25 cellular contexts compared by ENCODE assay signal in genomic region chr9:129472651-129473102, GRCh38.
DNase-seq lines count a peak whose midpoint lies in the region; ATAC-seq, FAIRE-seq and TF ChIP-seq lines count a peak whose summit lies in the region.
"Had no signal": no experiment of that assay in that cellular context is flagged by ENCODE, and none has a peak within 500 bp of the region (broad histone marks: within the 10 kb centered on the region; RNA-seq: fewer than 3 reads in every experiment).

No MANE protein-coding gene starts in this region.

- H3K27ac ChIP-seq in HepG2 (ENCODE audit: extremely low read length, insufficient read depth, low read length): no peak overlapping the region
- H3K27ac ChIP-seq in right lobe of liver: no peak overlapping the region
- peak overlapping the region; percentile 5; the same call in 1 of the 2 replicates for H3K27ac ChIP-seq in RWPE1
- H3K27ac ChIP-seq in mesenchymal stem cell (ENCODE audit: low read length, poor library complexity, severe bottlenecking): no peak overlapping the region
- no peak overlapping the region for H3K27ac ChIP-seq in kidney (ENCODE audit: low read depth in 2 of 2, low read length in 2 of 2)
- H3K27ac ChIP-seq: brain microvascular endothelial cell, KMS-11, SJCRH30, VCaP had no signal

- H3K79me1 ChIP-seq in mesenchymal stem cell (replicated peaks; ENCODE audit: low read length, poor library complexity, severe bottlenecking): no peaks in the 10 kb centered on the region

- no peak for TF ChIP-seq CTCF in HepG2 (CRISPR knock-in tag; IDR thresholded peaks at IDR 0.05)
- no peak for TF ChIP-seq CTCF in right lobe of liver (IDR thresholded peaks at IDR 0.05)
- no peak for TF ChIP-seq CTCF in RWPE1 (conservative IDR thresholded peaks at IDR 0.05; ENCODE audit: low read depth)
- no peak for TF ChIP-seq CTCF in omental fat pad (IDR thresholded peaks at IDR 0.05)
- no peak for TF ChIP-seq CTCF in kidney (IDR thresholded peaks at IDR 0.05; ENCODE audit: borderline replicate concordance, extremely low read depth, insufficient read depth)

- H2BK12ac ChIP-seq in mesenchymal stem cell (ENCODE audit: low read length in 2 of 2): peak overlapping the region in 1 of 2 experiments; percentile 15

- no peak for ATAC-seq in HepG2
- ATAC-seq in right lobe of liver: no peak
- ATAC-seq in omental fat pad (ENCODE audit: low FRiP score): no peak
- ATAC-seq: activated T-helper 17 cell treated with anti-CD3 and anti-CD28 coated beads, Interleukin-2, amount 50 U/mL, for 72 hours; gastroesophageal sphincter had no signal

- no peak for FAIRE-seq in HepG2 (lab: Jason Lieb, UNC)
- FAIRE-seq in kidney (lab: Jason Lieb, UNC): no peak
- FAIRE-seq: H54 had no signal

- H2BK5ac ChIP-seq in mesenchymal stem cell (ENCODE audit: low read depth, low read length, poor library complexity, severe bottlenecking): no peak overlapping the region

- DNase-seq in HepG2 (ENCODE audit: low spot score) (no peak), right lobe of liver (no peak), RWPE1 (ENCODE audit: low spot score) (no peak), mesenchymal stem cell (no peak), medulla oblongata (ENCODE audit: extremely low spot score) (no peak), NCI-H524 (lab: John Stamatoyannopoulos, UW) (no peak), omental fat pad (ENCODE audit: low spot score) (no peak), kidney (no peak)
- DNase-seq: activated CD4-positive, alpha-beta T cell treated with anti-CD3 and anti-CD28 coated beads, Interleukin-2, amount 50 U/mL, for 1 hour; activated naive CD8-positive, alpha-beta T cell treated with anti-CD3 and anti-CD28 coated beads, Interleukin-2, amount 10 ng/mL, durations not matched to agents 7 days and 5 days; brain microvascular endothelial cell; effector memory CD4-positive, alpha-beta T cell; MV-4-11; NCI-H1694 treated with DMSO at 0.1 percent for 48 hours; NCI-H226; SJCRH30; stimulated activated CD4-positive, alpha-beta T cell treated with anti-CD3 and anti-CD28 coated beads, Interleukin-4, amount 100 ng/mL, for 24 hours; stimulated activated naive CD4-positive, alpha-beta T cell treated with Interleukin-2 at 50 U/mL for 16 hours had no signal

- POLR2A ChIA-PET in HepG2 (lab: Yijun Ruan, JAX) (interaction anchor here (1.9 kb wide), 1 partner anchor 13 kb away, joined by 4 read pairs; no protein-coding TSS in a partner anchor), RWPE1 (lab: Yijun Ruan, JAX; ENCODE audit: low non-redundant PET) (no interaction called here)

- no peak for TF ChIP-seq POLR2A in HepG2 (IDR thresholded peaks at IDR 0.05; ENCODE audit: insufficient read depth in 1 of 2, low read depth in 2 of 2, low read length in 2 of 2)
- TF ChIP-seq POLR2A in right lobe of liver (IDR thresholded peaks at IDR 0.05): no peak

- H2AFZ ChIP-seq in HepG2 (ENCODE audit: low read length) (no peak overlapping the region), mesenchymal stem cell (ENCODE audit: low read depth, low read length) (no peak overlapping the region)

- H3K23ac ChIP-seq in mesenchymal stem cell (ENCODE audit: low read length in 2 of 2): no peak overlapping the region

- intact Hi-C loops in HepG2 (cut with micrococcal nuclease; ENCODE audit: unreplicated experiment): no loop called here
- intact Hi-C loops in right lobe of liver (cut with DNase I): no loop called here
- intact Hi-C loops in kidney (cut with DNase I): no loop called here

- 23% methylated on average over 6 of the region's 6 CpGs for WGBS in HepG2 (ENCODE audit: low lambda C conversion rate)
- 37% methylated on average over 4 of the region's 6 CpGs for WGBS in right lobe of liver (ENCODE audit: insufficient coverage, low coverage, low lambda C conversion rate, missing lambda C conversion rate)
- WGBS in mesenchymal stem cell: 64% methylated on average over 6 of the region's 6 CpGs

- peak overlapping the region; percentile 0 for H2AK5ac ChIP-seq in mesenchymal stem cell (ENCODE audit: low read length, severe bottlenecking)

- H3K4me2 ChIP-seq in HepG2 (ENCODE audit: low read depth, low read length) (no peak overlapping the region), mesenchymal stem cell (ENCODE audit: low read length, poor library complexity, severe bottlenecking) (no peak overlapping the region)
- H3K4me2 ChIP-seq: KMS-11 had no signal

- H3K9me3 ChIP-seq in HepG2 (ENCODE audit: low read length) (no peaks in the 10 kb centered on the region; the same call in 1 of the 2 replicates), right lobe of liver (no peaks in the 10 kb centered on the region), mesenchymal stem cell (ENCODE audit: control insufficient read depth, low read length) (peaks cover 5% of the 10 kb centered on the region), kidney (ENCODE audit: control insufficient read depth in 1 of 2, low read length in 2 of 2) (peaks cover 0 to 4% of the 10 kb centered on the region in 2 donors)
- H3K9me3 ChIP-seq: gastroesophageal sphincter, right atrium auricular region, tibial nerve had no signal

- H3K4ac ChIP-seq in mesenchymal stem cell (ENCODE audit: low read depth in 1 of 2, low read length in 2 of 2): no peak overlapping the region

- peak overlapping the region in 1 of 2 experiments; percentile 14 for H3K18ac ChIP-seq in mesenchymal stem cell (ENCODE audit: low read depth in 1 of 2, low read length in 2 of 2)

- H3K36me3 ChIP-seq in HepG2 (replicated peaks in 1 of 2; ENCODE audit: control insufficient read depth in 1 of 2, insufficient read depth in 2 of 2, low read length in 2 of 2) (no peaks in the 10 kb centered on the region), right lobe of liver (no peaks in the 10 kb centered on the region), mesenchymal stem cell (ENCODE audit: control insufficient read depth in 1 of 2, insufficient read depth in 2 of 2, low read depth in 1 of 2, low read length in 2 of 2) (no peaks in the 10 kb centered on the region), kidney (ENCODE audit: control insufficient read depth in 1 of 2, insufficient read depth in 2 of 2, low read length in 2 of 2) (no peaks in the 10 kb centered on the region)
- H3K36me3 ChIP-seq: brain microvascular endothelial cell, gastroesophageal sphincter, right atrium auricular region, SJCRH30, tibial nerve had no signal

- no peak for TF ChIP-seq RAD21 in HepG2 (CRISPR knock-in tag; IDR thresholded peaks at IDR 0.05)

- H3K9ac ChIP-seq in HepG2 (ENCODE audit: insufficient read depth, low read depth, low read length) (no peak overlapping the region), mesenchymal stem cell (ENCODE audit: low read length) (peak overlapping the region; percentile 71), kidney (ENCODE audit: low read length in 2 of 2) (no peak overlapping the region)
- H3K9ac ChIP-seq: KMS-11 had no signal

- H3K27me3 ChIP-seq in HepG2 (ENCODE audit: control insufficient read depth in 1 of 2, insufficient read depth in 2 of 2, low read length in 2 of 2) (0 out of 5 replicates have a peak, but pooled peaks cover 0 to 4% of the 10 kb centered on the region in 2 experiments), right lobe of liver (no peaks in the 10 kb centered on the region), mesenchymal stem cell (ENCODE audit: control insufficient read depth in 1 of 2, insufficient read depth in 1 of 2, low read length in 2 of 2) (no peaks in the 10 kb centered on the region)
- H3K27me3 ChIP-seq: brain microvascular endothelial cell, gastroesophageal sphincter, right atrium auricular region, tibial nerve had no signal

- CTCF ChIA-PET in HepG2 (lab: Yijun Ruan, JAX; ENCODE audit: low intra/inter-chr PET ratio, low total read pairs) (no interaction called here), RWPE1 (lab: Yijun Ruan, JAX) (interaction anchor here (0.5 to 1.0 kb wide), 3 partner anchors 12 to 143 kb away, joined by 3 to 4 read pairs (median 3); no protein-coding TSS in a partner anchor)

- H2BK120ac ChIP-seq in mesenchymal stem cell (ENCODE audit: low read depth, low read length): no peak overlapping the region

- no peak for TF ChIP-seq EP300 in HepG2 (IDR thresholded peaks at IDR 0.05; ENCODE audit: low read depth in 2 of 2, low read length in 2 of 2)
- no peak for TF ChIP-seq EP300 in HepG2 (CRISPR knock-in tag; IDR thresholded peaks at IDR 0.05; ENCODE audit: borderline replicate concordance)

- H3K4me1 ChIP-seq in HepG2 (ENCODE audit: insufficient read depth, low read length): peaks cover 71% of the 10 kb centered on the region
- peaks cover 0 to 4% (median 0%) of the 10 kb centered on the region in 4 donors for H3K4me1 ChIP-seq in right lobe of liver
- peaks cover 34% of the 10 kb centered on the region for H3K4me1 ChIP-seq in mesenchymal stem cell (ENCODE audit: control insufficient read depth, insufficient read depth, low read depth, low read length)
- peaks cover 0 to 7% of the 10 kb centered on the region in 2 donors for H3K4me1 ChIP-seq in kidney (ENCODE audit: control insufficient read depth in 1 of 2, insufficient read depth in 1 of 2, low read depth in 1 of 2, low read length in 2 of 2)

- no peak overlapping the region for H4K8ac ChIP-seq in mesenchymal stem cell (ENCODE audit: low read length)

- no peak overlapping the region for H2BK15ac ChIP-seq in mesenchymal stem cell (ENCODE audit: low read depth, poor library complexity, severe bottlenecking)

- H3K14ac ChIP-seq in mesenchymal stem cell (ENCODE audit: low read length in 2 of 2): no peak overlapping the region

- no TSS peak for BruUV-seq in HepG2 (replicated peaks; lab: Mats Ljungman, UMichigan)

- no peaks in the 10 kb centered on the region for H4K20me1 ChIP-seq in HepG2 (ENCODE audit: insufficient read depth, low read length)

- in situ Hi-C loops in HepG2 (cut with HindIII; ENCODE audit: extremely low pct_ligation_motif_present, low pct_unique_long_range_greater_than_20kb): loop anchor here (10.0 kb wide), 1 partner anchor 298 kb away; the partner anchor contains the start of gene IER5L

- H3K79me2 ChIP-seq in HepG2 (ENCODE audit: insufficient read depth, low read length): no peaks in the 10 kb centered on the region

- no peak overlapping the region for H3K4me3 ChIP-seq in HepG2 (replicated peaks in 1 of 3; ENCODE audit: insufficient read depth in 1 of 3, low read depth in 2 of 3, low read length in 3 of 3)
- H3K4me3 ChIP-seq in right lobe of liver: no peak overlapping the region
- H3K4me3 ChIP-seq in mesenchymal stem cell (ENCODE audit: insufficient read depth in 1 of 2, low read depth in 1 of 2, low read length in 2 of 2): no peak overlapping the region
- H3K4me3 ChIP-seq in kidney (ENCODE audit: low read length in 2 of 2): no peak overlapping the region
- H3K4me3 ChIP-seq: gastroesophageal sphincter, right atrium auricular region, SJCRH30, tibial nerve had no signal

- no peak overlapping the region for H4K91ac ChIP-seq in mesenchymal stem cell (ENCODE audit: low read length)

TF ChIP-seq in HepG2, 621 proteins besides CTCF, POLR2A, EP300 and RAD21 (continues in another document):
- TF ChIP-seq ZNF121 (CRISPR knock-in tag; IDR thresholded peaks at IDR 0.05): peak; percentile 77
